In the genomic region with DNA sequence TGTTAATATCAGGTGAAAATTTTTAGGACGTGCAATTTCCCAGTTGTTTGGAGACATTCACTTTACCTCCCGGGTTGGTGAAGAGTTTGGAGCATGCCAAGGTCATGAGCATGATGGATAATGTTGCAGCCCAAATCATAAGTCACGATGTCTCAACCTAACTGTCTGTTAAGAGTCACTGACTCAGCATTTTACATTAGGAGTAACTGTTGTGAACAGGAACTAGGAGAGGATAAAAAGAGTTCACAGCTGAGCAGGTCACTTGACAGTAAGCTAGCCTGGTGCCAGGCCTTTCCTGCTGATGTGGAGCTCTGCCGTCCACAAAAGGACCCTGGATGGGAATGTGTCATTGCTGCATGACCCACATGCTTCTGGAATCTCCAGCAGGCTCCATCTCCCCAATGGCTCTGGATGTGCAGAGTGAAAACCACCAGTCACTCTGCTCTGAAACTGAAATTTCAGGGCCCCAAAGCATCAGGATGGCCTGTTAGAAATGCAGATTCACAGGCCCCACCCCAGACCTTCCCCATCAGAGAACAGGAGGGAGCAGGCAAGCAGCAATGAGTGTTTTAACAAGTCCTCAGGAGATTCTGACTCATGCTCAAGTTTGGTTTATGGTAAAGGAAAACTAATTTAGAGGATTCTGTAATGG, we compare ENCODE assay signal across 1 cellular context.
TF ChIP-seq lines count a peak whose summit lies in the region.

No MANE protein-coding gene starts in this region.

TF ChIP-seq in K562, 482 proteins besides CTCF, POLR2A, EP300 and RAD21 (continued from another document and continues in another):
- TF ChIP-seq MYBL2 (IDR thresholded peaks at IDR 0.05; ENCODE audit: low read depth): no peak
- no peak for TF ChIP-seq MYBL2 (CRISPR knock-in tag; IDR thresholded peaks at IDR 0.05; ENCODE audit: borderline replicate concordance)
- TF ChIP-seq ESRRA (IDR thresholded peaks at IDR 0.05; ENCODE audit: borderline replicate concordance, low read depth): peak; percentile 74
- TF ChIP-seq ZNF764 (CRISPR knock-in tag; IDR thresholded peaks at IDR 0.05; ENCODE audit: low read depth): no peak
- TF ChIP-seq GTF2A2 (tag; IDR thresholded peaks at IDR 0.05): peak; percentile 68; the same call in 1 of the 2 replicates
- peak; percentile 3; the same call in 1 of the 2 replicates for TF ChIP-seq BCL6 (CRISPR knock-in tag; IDR thresholded peaks at IDR 0.05)
- TF ChIP-seq ELF4 (CRISPR knock-in tag; IDR thresholded peaks at IDR 0.05): peak; percentile 52; the same call in 1 of the 2 replicates
- TF ChIP-seq, protein P1, sequence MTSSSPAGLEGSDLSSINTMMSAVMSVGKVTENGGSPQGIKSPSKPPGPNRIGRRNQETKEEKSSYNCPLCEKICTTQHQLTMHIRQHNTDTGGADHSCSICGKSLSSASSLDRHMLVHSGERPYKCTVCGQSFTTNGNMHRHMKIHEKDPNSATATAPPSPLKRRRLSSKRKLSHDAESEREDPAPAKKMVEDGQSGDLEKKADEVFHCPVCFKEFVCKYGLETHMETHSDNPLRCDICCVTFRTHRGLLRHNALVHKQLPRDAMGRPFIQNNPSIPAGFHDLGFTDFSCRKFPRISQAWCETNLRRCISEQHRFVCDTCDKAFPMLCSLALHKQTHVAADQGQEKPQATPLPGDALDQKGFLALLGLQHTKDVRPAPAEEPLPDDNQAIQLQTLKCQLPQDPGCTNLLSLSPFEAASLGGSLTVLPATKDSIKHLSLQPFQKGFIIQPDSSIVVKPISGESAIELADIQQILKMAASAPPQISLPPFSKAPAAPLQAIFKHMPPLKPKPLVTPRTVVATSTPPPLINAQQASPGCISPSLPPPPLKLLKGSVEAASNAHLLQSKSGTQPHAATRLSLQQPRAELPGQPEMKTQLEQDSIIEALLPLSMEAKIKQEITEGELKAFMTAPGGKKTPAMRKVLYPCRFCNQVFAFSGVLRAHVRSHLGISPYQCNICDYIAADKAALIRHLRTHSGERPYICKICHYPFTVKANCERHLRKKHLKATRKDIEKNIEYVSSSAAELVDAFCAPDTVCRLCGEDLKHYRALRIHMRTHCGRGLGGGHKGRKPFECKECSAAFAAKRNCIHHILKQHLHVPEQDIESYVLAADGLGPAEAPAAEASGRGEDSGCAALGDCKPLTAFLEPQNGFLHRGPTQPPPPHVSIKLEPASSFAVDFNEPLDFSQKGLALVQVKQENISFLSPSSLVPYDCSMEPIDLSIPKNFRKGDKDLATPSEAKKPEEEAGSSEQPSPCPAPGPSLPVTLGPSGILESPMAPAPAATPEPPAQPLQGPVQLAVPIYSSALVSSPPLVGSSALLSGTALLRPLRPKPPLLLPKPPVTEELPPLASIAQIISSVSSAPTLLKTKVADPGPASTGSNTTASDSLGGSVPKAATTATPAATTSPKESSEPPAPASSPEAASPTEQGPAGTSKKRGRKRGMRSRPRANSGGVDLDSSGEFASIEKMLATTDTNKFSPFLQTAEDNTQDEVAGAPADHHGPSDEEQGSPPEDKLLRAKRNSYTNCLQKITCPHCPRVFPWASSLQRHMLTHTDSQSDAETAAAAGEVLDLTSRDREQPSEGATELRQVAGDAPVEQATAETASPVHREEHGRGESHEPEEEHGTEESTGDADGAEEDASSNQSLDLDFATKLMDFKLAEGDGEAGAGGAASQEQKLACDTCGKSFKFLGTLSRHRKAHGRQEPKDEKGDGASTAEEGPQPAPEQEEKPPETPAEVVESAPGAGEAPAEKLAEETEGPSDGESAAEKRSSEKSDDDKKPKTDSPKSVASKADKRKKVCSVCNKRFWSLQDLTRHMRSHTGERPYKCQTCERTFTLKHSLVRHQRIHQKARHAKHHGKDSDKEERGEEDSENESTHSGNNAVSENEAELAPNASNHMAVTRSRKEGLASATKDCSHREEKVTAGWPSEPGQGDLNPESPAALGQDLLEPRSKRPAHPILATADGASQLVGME (CRISPR knock-in tag; IDR thresholded peaks at IDR 0.05): peak; percentile 94
- 0 out of 2 replicates have a peak, but pooled peaks have one; percentile 24 for TF ChIP-seq SUPT5H (IDR thresholded peaks at IDR 0.05)
- TF ChIP-seq, protein P2, sequence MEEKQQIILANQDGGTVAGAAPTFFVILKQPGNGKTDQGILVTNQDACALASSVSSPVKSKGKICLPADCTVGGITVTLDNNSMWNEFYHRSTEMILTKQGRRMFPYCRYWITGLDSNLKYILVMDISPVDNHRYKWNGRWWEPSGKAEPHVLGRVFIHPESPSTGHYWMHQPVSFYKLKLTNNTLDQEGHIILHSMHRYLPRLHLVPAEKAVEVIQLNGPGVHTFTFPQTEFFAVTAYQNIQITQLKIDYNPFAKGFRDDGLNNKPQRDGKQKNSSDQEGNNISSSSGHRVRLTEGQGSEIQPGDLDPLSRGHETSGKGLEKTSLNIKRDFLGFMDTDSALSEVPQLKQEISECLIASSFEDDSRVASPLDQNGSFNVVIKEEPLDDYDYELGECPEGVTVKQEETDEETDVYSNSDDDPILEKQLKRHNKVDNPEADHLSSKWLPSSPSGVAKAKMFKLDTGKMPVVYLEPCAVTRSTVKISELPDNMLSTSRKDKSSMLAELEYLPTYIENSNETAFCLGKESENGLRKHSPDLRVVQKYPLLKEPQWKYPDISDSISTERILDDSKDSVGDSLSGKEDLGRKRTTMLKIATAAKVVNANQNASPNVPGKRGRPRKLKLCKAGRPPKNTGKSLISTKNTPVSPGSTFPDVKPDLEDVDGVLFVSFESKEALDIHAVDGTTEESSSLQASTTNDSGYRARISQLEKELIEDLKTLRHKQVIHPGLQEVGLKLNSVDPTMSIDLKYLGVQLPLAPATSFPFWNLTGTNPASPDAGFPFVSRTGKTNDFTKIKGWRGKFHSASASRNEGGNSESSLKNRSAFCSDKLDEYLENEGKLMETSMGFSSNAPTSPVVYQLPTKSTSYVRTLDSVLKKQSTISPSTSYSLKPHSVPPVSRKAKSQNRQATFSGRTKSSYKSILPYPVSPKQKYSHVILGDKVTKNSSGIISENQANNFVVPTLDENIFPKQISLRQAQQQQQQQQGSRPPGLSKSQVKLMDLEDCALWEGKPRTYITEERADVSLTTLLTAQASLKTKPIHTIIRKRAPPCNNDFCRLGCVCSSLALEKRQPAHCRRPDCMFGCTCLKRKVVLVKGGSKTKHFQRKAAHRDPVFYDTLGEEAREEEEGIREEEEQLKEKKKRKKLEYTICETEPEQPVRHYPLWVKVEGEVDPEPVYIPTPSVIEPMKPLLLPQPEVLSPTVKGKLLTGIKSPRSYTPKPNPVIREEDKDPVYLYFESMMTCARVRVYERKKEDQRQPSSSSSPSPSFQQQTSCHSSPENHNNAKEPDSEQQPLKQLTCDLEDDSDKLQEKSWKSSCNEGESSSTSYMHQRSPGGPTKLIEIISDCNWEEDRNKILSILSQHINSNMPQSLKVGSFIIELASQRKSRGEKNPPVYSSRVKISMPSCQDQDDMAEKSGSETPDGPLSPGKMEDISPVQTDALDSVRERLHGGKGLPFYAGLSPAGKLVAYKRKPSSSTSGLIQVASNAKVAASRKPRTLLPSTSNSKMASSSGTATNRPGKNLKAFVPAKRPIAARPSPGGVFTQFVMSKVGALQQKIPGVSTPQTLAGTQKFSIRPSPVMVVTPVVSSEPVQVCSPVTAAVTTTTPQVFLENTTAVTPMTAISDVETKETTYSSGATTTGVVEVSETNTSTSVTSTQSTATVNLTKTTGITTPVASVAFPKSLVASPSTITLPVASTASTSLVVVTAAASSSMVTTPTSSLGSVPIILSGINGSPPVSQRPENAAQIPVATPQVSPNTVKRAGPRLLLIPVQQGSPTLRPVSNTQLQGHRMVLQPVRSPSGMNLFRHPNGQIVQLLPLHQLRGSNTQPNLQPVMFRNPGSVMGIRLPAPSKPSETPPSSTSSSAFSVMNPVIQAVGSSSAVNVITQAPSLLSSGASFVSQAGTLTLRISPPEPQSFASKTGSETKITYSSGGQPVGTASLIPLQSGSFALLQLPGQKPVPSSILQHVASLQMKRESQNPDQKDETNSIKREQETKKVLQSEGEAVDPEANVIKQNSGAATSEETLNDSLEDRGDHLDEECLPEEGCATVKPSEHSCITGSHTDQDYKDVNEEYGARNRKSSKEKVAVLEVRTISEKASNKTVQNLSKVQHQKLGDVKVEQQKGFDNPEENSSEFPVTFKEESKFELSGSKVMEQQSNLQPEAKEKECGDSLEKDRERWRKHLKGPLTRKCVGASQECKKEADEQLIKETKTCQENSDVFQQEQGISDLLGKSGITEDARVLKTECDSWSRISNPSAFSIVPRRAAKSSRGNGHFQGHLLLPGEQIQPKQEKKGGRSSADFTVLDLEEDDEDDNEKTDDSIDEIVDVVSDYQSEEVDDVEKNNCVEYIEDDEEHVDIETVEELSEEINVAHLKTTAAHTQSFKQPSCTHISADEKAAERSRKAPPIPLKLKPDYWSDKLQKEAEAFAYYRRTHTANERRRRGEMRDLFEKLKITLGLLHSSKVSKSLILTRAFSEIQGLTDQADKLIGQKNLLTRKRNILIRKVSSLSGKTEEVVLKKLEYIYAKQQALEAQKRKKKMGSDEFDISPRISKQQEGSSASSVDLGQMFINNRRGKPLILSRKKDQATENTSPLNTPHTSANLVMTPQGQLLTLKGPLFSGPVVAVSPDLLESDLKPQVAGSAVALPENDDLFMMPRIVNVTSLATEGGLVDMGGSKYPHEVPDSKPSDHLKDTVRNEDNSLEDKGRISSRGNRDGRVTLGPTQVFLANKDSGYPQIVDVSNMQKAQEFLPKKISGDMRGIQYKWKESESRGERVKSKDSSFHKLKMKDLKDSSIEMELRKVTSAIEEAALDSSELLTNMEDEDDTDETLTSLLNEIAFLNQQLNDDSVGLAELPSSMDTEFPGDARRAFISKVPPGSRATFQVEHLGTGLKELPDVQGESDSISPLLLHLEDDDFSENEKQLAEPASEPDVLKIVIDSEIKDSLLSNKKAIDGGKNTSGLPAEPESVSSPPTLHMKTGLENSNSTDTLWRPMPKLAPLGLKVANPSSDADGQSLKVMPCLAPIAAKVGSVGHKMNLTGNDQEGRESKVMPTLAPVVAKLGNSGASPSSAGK (IDR thresholded peaks at IDR 0.05): peak; percentile 67
- peak; percentile 100 for TF ChIP-seq MAFG (tag; conservative IDR thresholded peaks at IDR 0.05)
- peak; percentile 19; the same call in 1 of the 2 replicates for TF ChIP-seq FOXM1 (IDR thresholded peaks at IDR 0.05; ENCODE audit: low read depth)
- TF ChIP-seq FOXM1 (CRISPR knock-in tag; IDR thresholded peaks at IDR 0.05; ENCODE audit: low read depth): no peak
- TF ChIP-seq, protein P3, sequence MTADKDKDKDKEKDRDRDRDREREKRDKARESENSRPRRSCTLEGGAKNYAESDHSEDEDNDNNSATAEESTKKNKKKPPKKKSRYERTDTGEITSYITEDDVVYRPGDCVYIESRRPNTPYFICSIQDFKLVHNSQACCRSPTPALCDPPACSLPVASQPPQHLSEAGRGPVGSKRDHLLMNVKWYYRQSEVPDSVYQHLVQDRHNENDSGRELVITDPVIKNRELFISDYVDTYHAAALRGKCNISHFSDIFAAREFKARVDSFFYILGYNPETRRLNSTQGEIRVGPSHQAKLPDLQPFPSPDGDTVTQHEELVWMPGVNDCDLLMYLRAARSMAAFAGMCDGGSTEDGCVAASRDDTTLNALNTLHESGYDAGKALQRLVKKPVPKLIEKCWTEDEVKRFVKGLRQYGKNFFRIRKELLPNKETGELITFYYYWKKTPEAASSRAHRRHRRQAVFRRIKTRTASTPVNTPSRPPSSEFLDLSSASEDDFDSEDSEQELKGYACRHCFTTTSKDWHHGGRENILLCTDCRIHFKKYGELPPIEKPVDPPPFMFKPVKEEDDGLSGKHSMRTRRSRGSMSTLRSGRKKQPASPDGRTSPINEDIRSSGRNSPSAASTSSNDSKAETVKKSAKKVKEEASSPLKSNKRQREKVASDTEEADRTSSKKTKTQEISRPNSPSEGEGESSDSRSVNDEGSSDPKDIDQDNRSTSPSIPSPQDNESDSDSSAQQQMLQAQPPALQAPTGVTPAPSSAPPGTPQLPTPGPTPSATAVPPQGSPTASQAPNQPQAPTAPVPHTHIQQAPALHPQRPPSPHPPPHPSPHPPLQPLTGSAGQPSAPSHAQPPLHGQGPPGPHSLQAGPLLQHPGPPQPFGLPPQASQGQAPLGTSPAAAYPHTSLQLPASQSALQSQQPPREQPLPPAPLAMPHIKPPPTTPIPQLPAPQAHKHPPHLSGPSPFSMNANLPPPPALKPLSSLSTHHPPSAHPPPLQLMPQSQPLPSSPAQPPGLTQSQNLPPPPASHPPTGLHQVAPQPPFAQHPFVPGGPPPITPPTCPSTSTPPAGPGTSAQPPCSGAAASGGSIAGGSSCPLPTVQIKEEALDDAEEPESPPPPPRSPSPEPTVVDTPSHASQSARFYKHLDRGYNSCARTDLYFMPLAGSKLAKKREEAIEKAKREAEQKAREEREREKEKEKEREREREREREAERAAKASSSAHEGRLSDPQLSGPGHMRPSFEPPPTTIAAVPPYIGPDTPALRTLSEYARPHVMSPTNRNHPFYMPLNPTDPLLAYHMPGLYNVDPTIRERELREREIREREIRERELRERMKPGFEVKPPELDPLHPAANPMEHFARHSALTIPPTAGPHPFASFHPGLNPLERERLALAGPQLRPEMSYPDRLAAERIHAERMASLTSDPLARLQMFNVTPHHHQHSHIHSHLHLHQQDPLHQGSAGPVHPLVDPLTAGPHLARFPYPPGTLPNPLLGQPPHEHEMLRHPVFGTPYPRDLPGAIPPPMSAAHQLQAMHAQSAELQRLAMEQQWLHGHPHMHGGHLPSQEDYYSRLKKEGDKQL (CRISPR knock-in tag; IDR thresholded peaks at IDR 0.05; ENCODE audit: borderline replicate concordance): no peak
- peak; percentile 69 for TF ChIP-seq NCOR1 (IDR thresholded peaks at IDR 0.05)
- TF ChIP-seq ZNF232 (CRISPR knock-in tag; IDR thresholded peaks at IDR 0.05): no peak
- no peak for TF ChIP-seq U2AF2 (optimal IDR thresholded peaks at IDR 0.05; ENCODE audit: low read depth, low read length)
